ENCODE assay signal across 8 cellular contexts in the genomic region with DNA sequence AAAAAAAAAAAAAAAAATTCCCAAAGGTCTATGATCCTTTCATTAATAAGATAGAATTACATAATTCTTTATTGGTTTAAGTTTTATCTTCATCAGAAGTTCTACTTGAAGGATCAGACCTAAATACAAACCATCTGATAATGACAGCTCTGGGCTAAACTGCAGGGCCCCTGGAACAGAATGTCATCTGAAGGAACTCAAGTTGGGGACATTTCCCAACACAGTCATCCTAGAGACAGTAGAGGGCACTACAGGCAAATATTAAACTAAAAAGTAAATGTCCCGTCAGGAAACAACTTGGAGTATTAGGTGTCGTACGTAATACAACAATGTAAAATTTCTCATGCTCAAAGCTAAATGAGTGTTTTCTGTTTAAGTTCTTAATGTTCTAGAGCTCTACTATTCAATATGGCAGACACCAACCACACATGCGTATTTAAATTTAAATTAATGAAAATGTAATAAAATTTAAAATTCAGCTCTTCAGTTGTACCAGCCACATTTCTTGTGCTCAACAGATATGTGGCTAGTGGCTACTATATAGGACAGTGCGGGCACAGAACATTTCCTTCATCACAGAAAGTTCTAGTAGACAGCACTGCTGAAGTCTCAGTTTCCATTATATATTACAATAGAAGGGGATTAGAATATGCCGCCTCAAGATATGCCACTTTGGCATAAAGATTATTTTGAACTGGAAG. TPM values are rescaled to one million over a fixed set of nuclear protein-coding genes. Genes with fewer than 3 reads are reported as not detected.
A peak's percentile ranks its signal among the peaks of the same experiment; 100 is the strongest.
DNase-seq lines count a peak whose midpoint lies in the region; ATAC-seq and TF ChIP-seq lines count a peak whose summit lies in the region.

No MANE protein-coding gene starts in this region.

- 40 to 41% methylated on average over 6 of the region's 6 CpGs for WGBS in aorta, 2 donors

- H3K9me3 ChIP-seq in left lung = no peaks in the 10 kb centered on the region
- H3K9me3 ChIP-seq in aorta (ENCODE audit: control insufficient read depth, low read length) = no peaks in the 10 kb centered on the region

- H3K36me3 ChIP-seq in left lung (no peaks in the 10 kb centered on the region), aorta (ENCODE audit: control insufficient read depth in 1 of 2, insufficient read depth in 2 of 2, low read length in 1 of 2) (no peaks in the 10 kb centered on the region)

- peaks cover 0 to 6% of the 10 kb centered on the region in 2 donors for H3K4me1 ChIP-seq in left lung
- no peaks in the 10 kb centered on the region for H3K4me1 ChIP-seq in aorta (ENCODE audit: control insufficient read depth in 1 of 2, insufficient read depth in 2 of 2, low read length in 2 of 2)

- H3K27ac ChIP-seq in left lung (no peak overlapping the region), aorta (ENCODE audit: low read depth in 1 of 2, low read length in 2 of 2) (no peak overlapping the region)

- TF ChIP-seq CTCF in left lung (IDR thresholded peaks at IDR 0.05) = peak; percentile 55 to 60

- intact Hi-C loops in left lung (cut with DNase I) = loop anchor here in 1 of 2 donors (10.0 kb wide), 1 partner anchor 221 kb away; no protein-coding TSS in a partner anchor
- intact Hi-C loops in aorta (cut with DNase I) = loop anchor here (5.0 kb wide), 1 partner anchor 224 kb away; no protein-coding TSS in a partner anchor

- H3K27me3 ChIP-seq in left lung (no peaks in the 10 kb centered on the region), aorta (ENCODE audit: control insufficient read depth in 1 of 2, insufficient read depth in 2 of 2, low read length in 1 of 2) (no peaks in the 10 kb centered on the region)

- DNase-seq in NCI-H187 treated with DMSO at 0.1 percent for 48 hours (lab: John Stamatoyannopoulos, UW) (peak; percentile 20), NCI-H187 (lab: John Stamatoyannopoulos, UW) (no peak), GM19240 (ENCODE audit: insufficient read length, low spot score) (peak; percentile 61), NOMO-1 (lab: John Stamatoyannopoulos, UW; ENCODE audit: unreplicated experiment in 2 of 2) (peak; percentile 61 to 69), left lung (no peak), aorta (no peak)
- DNase-seq in central memory CD4-positive, alpha-beta T cell = peak; percentile 13

- H3K4me3 ChIP-seq in left lung (no peak overlapping the region), aorta (ENCODE audit: low read length in 2 of 2) (no peak overlapping the region)

- peak; percentile 80 for ATAC-seq in HG03432 (IDR thresholded peaks at IDR 0.05; ENCODE audit: unreplicated experiment)
- ATAC-seq in left lung = peak; percentile 94
- peak; percentile 86 for ATAC-seq in aorta (ENCODE audit: low FRiP score)

RNA-seq across cellular contexts. Expression of a gene that starts 21.8 kb away (rescaled TPM):
- total RNA-seq in left lung = 10 to 100 TPM; 25.3 to 35.5 TPM
- total RNA-seq in aorta = 10 to 100 TPM; 21.2 to 30.4 TPM
- polyA plus RNA-seq in aorta = 10 to 100 TPM; 20.7 to 47.0 TPM

RNA-seq across cellular contexts. Expression of a gene that starts 32.1 kb away (rescaled TPM):
- 10 to 100 TPM; 36.2 to 42.4 TPM for total RNA-seq in left lung
- total RNA-seq in aorta = 10 to 100 TPM; 18.8 to 22.4 TPM
- 10 to 100 TPM; 12.9 to 16.2 TPM for polyA plus RNA-seq in aorta

Comparison
In these comparisons a context has a peak if more than half of its experiments do, and no peak if none do; other contexts are left out.
1. DNase-seq: peak in NCI-H187 treated with DMSO at 0.1 percent for 48 hours (single experiment), GM19240 (single experiment), NOMO-1 (2 of 2) and central memory CD4-positive, alpha-beta T cell (single experiment); none in NCI-H187 (0 of 2), left lung (0 of 2) and aorta (0 of 2).
2. Peak in every context shown above with its lines, with median percentiles within 50 percentile points of each other: ATAC-seq.